ENCODE assay signal across 8 cellular contexts in the genomic region with DNA sequence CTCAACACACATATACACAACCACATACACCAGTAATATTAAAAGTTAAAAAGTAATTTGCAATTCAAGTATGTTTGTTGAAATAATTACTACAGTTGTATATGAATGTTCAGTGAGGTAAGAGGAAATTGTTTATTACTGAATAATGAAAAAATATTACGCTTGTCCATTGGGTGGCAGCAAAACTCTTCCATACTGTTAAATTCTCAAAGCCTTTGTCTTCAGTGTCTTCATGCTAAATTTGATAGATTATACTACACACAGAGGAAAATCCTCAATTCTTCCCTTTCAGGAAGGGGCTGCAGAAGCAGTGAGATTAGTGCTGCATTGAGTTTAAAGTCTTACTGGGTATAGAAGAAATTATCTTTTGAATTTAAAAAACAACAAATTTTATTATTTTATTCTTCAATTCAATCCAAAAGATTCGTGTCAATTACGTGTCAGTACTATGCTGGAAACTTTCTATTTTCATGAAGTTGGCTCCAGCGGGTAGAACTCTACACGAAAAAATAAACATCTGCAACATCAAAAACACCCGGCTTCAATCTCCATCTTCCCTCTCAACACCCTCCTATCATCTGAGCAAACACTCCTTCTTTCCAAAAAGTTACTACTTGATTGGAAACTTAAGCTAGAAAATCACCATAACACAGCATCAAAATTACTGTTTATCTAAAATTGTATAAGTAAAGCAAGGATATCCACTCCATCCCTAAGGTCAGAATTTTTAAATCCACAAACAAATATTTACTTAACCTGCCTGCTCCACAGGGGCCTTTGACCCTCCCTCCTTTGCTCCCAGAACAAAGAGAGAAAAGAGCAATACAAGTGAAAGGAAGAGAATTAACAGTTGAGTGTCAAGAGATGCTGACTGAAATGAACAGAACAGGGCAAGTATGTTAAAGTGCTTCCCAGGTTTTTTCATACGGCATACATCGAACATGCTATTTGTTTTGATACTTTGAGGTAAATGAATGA. TPM values are rescaled to one million over a fixed set of nuclear protein-coding genes. Genes with fewer than 3 reads are reported as not detected.
A peak's percentile ranks its signal among the peaks of the same experiment; 100 is the strongest.
DNase-seq lines count a peak whose midpoint lies in the region; ATAC-seq, FAIRE-seq and TF ChIP-seq lines count a peak whose summit lies in the region.

No MANE protein-coding gene starts in this region.

- no peak for TF ChIP-seq POLR2A in GM12892 (IDR thresholded peaks at IDR 0.05; ENCODE audit: low read depth, low read length)

- intact Hi-C loops in colonic mucosa (cut with DNase I): loop anchor here (10.0 kb wide), 2 partner anchors 641 to 951 kb away; no protein-coding TSS in a partner anchor

- no peak overlapping the region for H3K27ac ChIP-seq in OCI-LY1 (ENCODE audit: low read depth, low read length, poor library complexity, severe bottlenecking)
- no peak overlapping the region for H3K27ac ChIP-seq in colonic mucosa

- H3K4me1 ChIP-seq in OCI-LY1 (ENCODE audit: insufficient read depth, low read length, severe bottlenecking): no peaks in the 10 kb centered on the region
- no peaks in the 10 kb centered on the region for H3K4me1 ChIP-seq in colonic mucosa

- H3K4me1 Mint-ChIP-seq in memory B cell: peaks cover 4% of the 10 kb centered on the region

- H3F3A ChIP-seq in OCI-LY1 (ENCODE audit: insufficient read depth, low read length): no peaks in the 10 kb centered on the region

- no peaks in the 10 kb centered on the region for H3K9me2 ChIP-seq in OCI-LY1 (ENCODE audit: low read depth, low read length)

- no peak overlapping the region for H3K4me3 Mint-ChIP-seq in memory B cell

- no peak overlapping the region for H3K27ac Mint-ChIP-seq in memory B cell

- no peaks in the 10 kb centered on the region for H3K36me3 ChIP-seq in OCI-LY1 (ENCODE audit: insufficient read depth, low read length)
- H3K36me3 ChIP-seq in colonic mucosa: no peaks in the 10 kb centered on the region

- no peaks in the 10 kb centered on the region for H4K20me1 ChIP-seq in OCI-LY1 (ENCODE audit: insufficient read depth, low read length)

- DNase-seq in stimulated activated naive CD4-positive, alpha-beta T cell (lab: John Stamatoyannopoulos, UW): peak in 4 of 6 experiments; percentile 0 to 57 (median 42)
- DNase-seq in stimulated activated naive CD4-positive, alpha-beta T cell treated with Interleukin-2 at 50 U/mL for 16 hours (lab: John Stamatoyannopoulos, UW): no peak
- DNase-seq in colonic mucosa (no peak), memory B cell (ENCODE audit: low spot score in 2 of 2) (peak; percentile 46 to 53), GM12892 (ENCODE audit: insufficient read length) (no peak)

- H3K9ac ChIP-seq in OCI-LY1 (ENCODE audit: low read length): no peak overlapping the region
- H3K9ac ChIP-seq in colonic mucosa (ENCODE audit: low read depth in 2 of 2, low read length in 2 of 2): no peak overlapping the region

- H3K4me3 ChIP-seq in OCI-LY1 (ENCODE audit: low read depth, low read length, poor library complexity, severe bottlenecking) (no peak overlapping the region), colonic mucosa (no peak overlapping the region)

- ATAC-seq in HG03378 (IDR thresholded peaks at IDR 0.05; ENCODE audit: unreplicated experiment) (peak; percentile 63), memory B cell (ENCODE audit: low read depth) (peak; percentile 67), HG02840 (IDR thresholded peaks at IDR 0.05; ENCODE audit: low FRiP score, unreplicated experiment) (no peak)

- no peaks in the 10 kb centered on the region for H3K79me2 ChIP-seq in OCI-LY1 (ENCODE audit: insufficient read depth, low read length)

- H3K36me3 Mint-ChIP-seq in memory B cell: peaks cover 2% of the 10 kb centered on the region

- H3K4me2 ChIP-seq in OCI-LY1 (ENCODE audit: low read length): no peak overlapping the region

- H3K9me3 ChIP-seq in OCI-LY1 (ENCODE audit: low read length): no peaks in the 10 kb centered on the region
- no peaks in the 10 kb centered on the region for H3K9me3 ChIP-seq in colonic mucosa

- H3K27me3 ChIP-seq in OCI-LY1 (ENCODE audit: insufficient read depth, low read length) (no peaks in the 10 kb centered on the region; the same call in none of the 2 replicates), colonic mucosa (no peaks in the 10 kb centered on the region)

- H2AFZ ChIP-seq in OCI-LY1 (ENCODE audit: low read length): no peak overlapping the region

- H3K9me3 Mint-ChIP-seq in memory B cell: no peaks in the 10 kb centered on the region

- TF ChIP-seq CTCF in OCI-LY1 (IDR thresholded peaks at IDR 0.05; ENCODE audit: low read length): peak; percentile 84
- peak; percentile 54 for TF ChIP-seq CTCF in colonic mucosa (IDR thresholded peaks at IDR 0.05)

- FAIRE-seq in GM12892 (lab: Jason Lieb, UNC): no peak

- H3K27me3 Mint-ChIP-seq in memory B cell: no peaks in the 10 kb centered on the region

RNA-seq across cellular contexts. Expression of a gene that starts 37.0 kb away (rescaled TPM):
- 100 to 1,000 TPM in 1 of 2 donors, 10 to 100 TPM in 1; 75.1 to 142 TPM for total RNA-seq in colonic mucosa
- 65.6 TPM for polyA plus RNA-seq in GM12892 (2012; ENCODE audit: missing spikeins)

Comparison
In these comparisons a context has a peak if more than half of its experiments do, and no peak if none do; other contexts are left out.
1. DNase-seq: peak in stimulated activated naive CD4-positive, alpha-beta T cell (4 of 6) and memory B cell (2 of 2); none in stimulated activated naive CD4-positive, alpha-beta T cell treated with Interleukin-2 at 50 U/mL for 16 hours (single experiment), colonic mucosa (single experiment) and GM12892 (single experiment).